Comparison of ENCODE assay signal across 1 cellular context in the genomic region with DNA sequence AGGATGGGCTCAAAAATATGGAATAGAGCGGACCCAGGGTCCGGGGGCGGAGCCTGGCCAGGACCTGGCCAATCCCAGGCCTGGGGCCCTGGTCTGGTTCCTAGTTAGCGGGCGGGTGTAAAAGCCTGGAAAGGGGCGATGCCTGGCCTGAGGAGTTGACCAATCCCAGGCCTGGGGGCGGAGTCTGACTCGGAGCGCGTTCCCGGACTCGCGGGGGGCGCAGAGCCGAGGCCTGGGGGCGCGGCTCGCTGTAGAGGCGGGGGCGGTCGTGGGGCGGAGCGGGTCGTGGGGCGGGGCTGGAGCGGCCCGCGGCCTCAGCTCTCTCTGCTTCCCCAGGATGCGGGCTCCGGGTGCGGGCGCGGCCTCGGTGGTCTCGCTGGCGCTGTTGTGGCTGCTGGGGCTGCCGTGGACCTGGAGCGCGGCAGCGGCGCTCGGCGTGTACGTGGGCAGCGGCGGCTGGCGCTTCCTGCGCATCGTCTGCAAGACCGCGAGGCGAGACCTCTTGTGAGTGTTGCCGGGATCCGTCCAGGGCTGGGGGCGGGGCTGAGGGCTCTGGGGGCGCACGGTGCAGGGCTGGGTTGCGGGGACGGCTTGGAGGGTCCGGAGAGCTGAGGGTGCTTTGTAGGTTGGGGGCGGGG.
TF ChIP-seq lines count a peak whose summit lies in the region.

Gene SLC27A1, plus strand, starts transcription at position 321 of the 638 bp plus-strand sequence. Its CDS starts 17 bp downstream, at position 338.

TF ChIP-seq in K562, 482 proteins besides CTCF, POLR2A, EP300 and RAD21 (continued from another document and continues in another):
- TF ChIP-seq, protein P1, sequence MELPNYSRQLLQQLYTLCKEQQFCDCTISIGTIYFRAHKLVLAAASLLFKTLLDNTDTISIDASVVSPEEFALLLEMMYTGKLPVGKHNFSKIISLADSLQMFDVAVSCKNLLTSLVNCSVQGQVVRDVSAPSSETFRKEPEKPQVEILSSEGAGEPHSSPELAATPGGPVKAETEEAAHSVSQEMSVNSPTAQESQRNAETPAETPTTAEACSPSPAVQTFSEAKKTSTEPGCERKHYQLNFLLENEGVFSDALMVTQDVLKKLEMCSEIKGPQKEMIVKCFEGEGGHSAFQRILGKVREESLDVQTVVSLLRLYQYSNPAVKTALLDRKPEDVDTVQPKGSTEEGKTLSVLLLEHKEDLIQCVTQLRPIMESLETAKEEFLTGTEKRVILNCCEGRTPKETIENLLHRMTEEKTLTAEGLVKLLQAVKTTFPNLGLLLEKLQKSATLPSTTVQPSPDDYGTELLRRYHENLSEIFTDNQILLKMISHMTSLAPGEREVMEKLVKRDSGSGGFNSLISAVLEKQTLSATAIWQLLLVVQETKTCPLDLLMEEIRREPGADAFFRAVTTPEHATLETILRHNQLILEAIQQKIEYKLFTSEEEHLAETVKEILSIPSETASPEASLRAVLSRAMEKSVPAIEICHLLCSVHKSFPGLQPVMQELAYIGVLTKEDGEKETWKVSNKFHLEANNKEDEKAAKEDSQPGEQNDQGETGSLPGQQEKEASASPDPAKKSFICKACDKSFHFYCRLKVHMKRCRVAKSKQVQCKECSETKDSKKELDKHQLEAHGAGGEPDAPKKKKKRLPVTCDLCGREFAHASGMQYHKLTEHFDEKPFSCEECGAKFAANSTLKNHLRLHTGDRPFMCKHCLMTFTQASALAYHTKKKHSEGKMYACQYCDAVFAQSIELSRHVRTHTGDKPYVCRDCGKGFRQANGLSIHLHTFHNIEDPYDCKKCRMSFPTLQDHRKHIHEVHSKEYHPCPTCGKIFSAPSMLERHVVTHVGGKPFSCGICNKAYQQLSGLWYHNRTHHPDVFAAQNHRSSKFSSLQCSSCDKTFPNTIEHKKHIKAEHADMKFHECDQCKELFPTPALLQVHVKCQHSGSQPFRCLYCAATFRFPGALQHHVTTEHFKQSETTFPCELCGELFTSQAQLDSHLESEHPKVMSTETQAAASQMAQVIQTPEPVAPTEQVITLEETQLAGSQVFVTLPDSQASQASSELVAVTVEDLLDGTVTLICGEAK (IDR thresholded peaks at IDR 0.05) = no peak
- TF ChIP-seq, protein P1 (CRISPR knock-in tag; IDR thresholded peaks at IDR 0.05) = no peak
- TF ChIP-seq SP2 (IDR thresholded peaks at IDR 0.05; ENCODE audit: extremely low read depth, low read depth, low read length, poor library complexity, severe bottlenecking) = peak; percentile 22
- TF ChIP-seq SAFB (IDR thresholded peaks at IDR 0.05; ENCODE audit: borderline replicate concordance, low read depth, low read length) = peak; percentile 92
- no peak for TF ChIP-seq ZNF639 (CRISPR knock-in tag; conservative IDR thresholded peaks at IDR 0.05 in 1 of 2, IDR thresholded peaks at IDR 0.05 in 1 of 2)
- TF ChIP-seq CCNT2 (IDR thresholded peaks at IDR 0.05; ENCODE audit: borderline replicate concordance, extremely low read depth, insufficient read length, low read depth, low read length) = peak; percentile 49
- TF ChIP-seq ZNF707 (CRISPR knock-in tag; conservative IDR thresholded peaks at IDR 0.05) = no peak
- TF ChIP-seq FOS (IDR thresholded peaks at IDR 0.05; ENCODE audit: extremely low read depth, insufficient read length) = peak; percentile 45
- TF ChIP-seq HNRNPK (IDR thresholded peaks at IDR 0.05; ENCODE audit: low read depth, low read length, poor library complexity, severe bottlenecking) = no peak
- TF ChIP-seq SMARCE1 (IDR thresholded peaks at IDR 0.05) = no peak
- peak; percentile 25; the same call in 1 of the 2 replicates for TF ChIP-seq CXXC5 (CRISPR knock-in tag; IDR thresholded peaks at IDR 0.05)
- TF ChIP-seq GABPB1 (CRISPR knock-in tag; IDR thresholded peaks at IDR 0.05) = 0 out of 2 replicates have a peak, but pooled peaks have one; percentile 42
- TF ChIP-seq SRSF3 (IDR thresholded peaks at IDR 0.05; ENCODE audit: insufficient read depth, low read length) = no peak
- TF ChIP-seq SAP30 (IDR thresholded peaks at IDR 0.05; ENCODE audit: borderline replicate concordance, insufficient read depth, low read depth, low read length, poor library complexity, severe bottlenecking) = no peak
- TF ChIP-seq, protein P2, sequence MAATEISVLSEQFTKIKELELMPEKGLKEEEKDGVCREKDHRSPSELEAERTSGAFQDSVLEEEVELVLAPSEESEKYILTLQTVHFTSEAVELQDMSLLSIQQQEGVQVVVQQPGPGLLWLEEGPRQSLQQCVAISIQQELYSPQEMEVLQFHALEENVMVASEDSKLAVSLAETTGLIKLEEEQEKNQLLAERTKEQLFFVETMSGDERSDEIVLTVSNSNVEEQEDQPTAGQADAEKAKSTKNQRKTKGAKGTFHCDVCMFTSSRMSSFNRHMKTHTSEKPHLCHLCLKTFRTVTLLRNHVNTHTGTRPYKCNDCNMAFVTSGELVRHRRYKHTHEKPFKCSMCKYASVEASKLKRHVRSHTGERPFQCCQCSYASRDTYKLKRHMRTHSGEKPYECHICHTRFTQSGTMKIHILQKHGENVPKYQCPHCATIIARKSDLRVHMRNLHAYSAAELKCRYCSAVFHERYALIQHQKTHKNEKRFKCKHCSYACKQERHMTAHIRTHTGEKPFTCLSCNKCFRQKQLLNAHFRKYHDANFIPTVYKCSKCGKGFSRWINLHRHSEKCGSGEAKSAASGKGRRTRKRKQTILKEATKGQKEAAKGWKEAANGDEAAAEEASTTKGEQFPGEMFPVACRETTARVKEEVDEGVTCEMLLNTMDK (IDR thresholded peaks at IDR 0.05; ENCODE audit: borderline replicate concordance, insufficient read depth, low read depth, low read length, poor library complexity, severe bottlenecking) = no peak
- no peak for TF ChIP-seq E2F4 (CRISPR knock-in tag; IDR thresholded peaks at IDR 0.05; ENCODE audit: low read depth)
- TF ChIP-seq ZNF140 (CRISPR knock-in tag; IDR thresholded peaks at IDR 0.05) = no peak
- no peak for TF ChIP-seq ADNP (tag; IDR thresholded peaks at IDR 0.05)
- no peak for TF ChIP-seq THRA (IDR thresholded peaks at IDR 0.05)
- peak in 1 of 2 experiments; percentile 74; a peak in 1 of 4 replicates for TF ChIP-seq SRF (CRISPR knock-in tag; IDR thresholded peaks at IDR 0.05)
- TF ChIP-seq SMAD4 (CRISPR knock-in tag; conservative IDR thresholded peaks at IDR 0.05) = no peak
- no peak for TF ChIP-seq MCM7 (IDR thresholded peaks at IDR 0.05)
- no peak for TF ChIP-seq SMARCA5 (IDR thresholded peaks at IDR 0.05)
- TF ChIP-seq SP1 (CRISPR knock-in tag; IDR thresholded peaks at IDR 0.05) = peak; percentile 63
- 0 out of 2 replicates have a peak, but pooled peaks have one; percentile 5 for TF ChIP-seq SUPT5H (IDR thresholded peaks at IDR 0.05)
- TF ChIP-seq, protein P3, sequence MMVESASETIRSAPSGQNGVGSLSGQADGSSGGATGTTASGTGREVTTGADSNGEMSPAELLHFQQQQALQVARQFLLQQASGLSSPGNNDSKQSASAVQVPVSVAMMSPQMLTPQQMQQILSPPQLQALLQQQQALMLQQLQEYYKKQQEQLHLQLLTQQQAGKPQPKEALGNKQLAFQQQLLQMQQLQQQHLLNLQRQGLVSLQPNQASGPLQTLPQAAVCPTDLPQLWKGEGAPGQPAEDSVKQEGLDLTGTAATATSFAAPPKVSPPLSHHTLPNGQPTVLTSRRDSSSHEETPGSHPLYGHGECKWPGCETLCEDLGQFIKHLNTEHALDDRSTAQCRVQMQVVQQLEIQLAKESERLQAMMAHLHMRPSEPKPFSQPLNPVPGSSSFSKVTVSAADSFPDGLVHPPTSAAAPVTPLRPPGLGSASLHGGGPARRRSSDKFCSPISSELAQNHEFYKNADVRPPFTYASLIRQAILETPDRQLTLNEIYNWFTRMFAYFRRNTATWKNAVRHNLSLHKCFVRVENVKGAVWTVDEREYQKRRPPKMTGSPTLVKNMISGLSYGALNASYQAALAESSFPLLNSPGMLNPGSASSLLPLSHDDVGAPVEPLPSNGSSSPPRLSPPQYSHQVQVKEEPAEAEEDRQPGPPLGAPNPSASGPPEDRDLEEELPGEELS (CRISPR knock-in tag; IDR thresholded peaks at IDR 0.05; ENCODE audit: borderline replicate concordance) = no peak
- TF ChIP-seq ZNF124 (CRISPR knock-in tag; IDR thresholded peaks at IDR 0.05) = no peak
- TF ChIP-seq, protein P4, sequence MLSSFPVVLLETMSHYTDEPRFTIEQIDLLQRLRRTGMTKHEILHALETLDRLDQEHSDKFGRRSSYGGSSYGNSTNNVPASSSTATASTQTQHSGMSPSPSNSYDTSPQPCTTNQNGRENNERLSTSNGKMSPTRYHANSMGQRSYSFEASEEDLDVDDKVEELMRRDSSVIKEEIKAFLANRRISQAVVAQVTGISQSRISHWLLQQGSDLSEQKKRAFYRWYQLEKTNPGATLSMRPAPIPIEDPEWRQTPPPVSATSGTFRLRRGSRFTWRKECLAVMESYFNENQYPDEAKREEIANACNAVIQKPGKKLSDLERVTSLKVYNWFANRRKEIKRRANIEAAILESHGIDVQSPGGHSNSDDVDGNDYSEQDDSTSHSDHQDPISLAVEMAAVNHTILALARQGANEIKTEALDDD (IDR thresholded peaks at IDR 0.05) = peak; percentile 60; the same call in 1 of the 2 replicates
- TF ChIP-seq, protein P5, sequence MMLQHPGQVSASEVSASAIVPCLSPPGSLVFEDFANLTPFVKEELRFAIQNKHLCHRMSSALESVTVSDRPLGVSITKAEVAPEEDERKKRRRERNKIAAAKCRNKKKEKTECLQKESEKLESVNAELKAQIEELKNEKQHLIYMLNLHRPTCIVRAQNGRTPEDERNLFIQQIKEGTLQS (IDR thresholded peaks at IDR 0.05) = no peak
- TF ChIP-seq, protein P5 (CRISPR knock-in tag; conservative IDR thresholded peaks at IDR 0.05) = no peak
- TF ChIP-seq XRCC5 (IDR thresholded peaks at IDR 0.05; ENCODE audit: low read depth, low read length) = 0 out of 2 replicates have a peak, but pooled peaks have one; percentile 17
- TF ChIP-seq MBD2 (IDR thresholded peaks at IDR 0.05; ENCODE audit: borderline replicate concordance, low read depth) = 0 out of 2 replicates have a peak, but pooled peaks have one; percentile 7
- TF ChIP-seq CREB5 (CRISPR knock-in tag; IDR thresholded peaks at IDR 0.05) = no peak
- no peak for TF ChIP-seq ZNF561 (CRISPR knock-in tag; conservative IDR thresholded peaks at IDR 0.05)
